12 cellular contexts compared by ENCODE assay signal in genomic region chr3:127170794-127171193, GRCh38. TPM values are rescaled to one million over a fixed set of nuclear protein-coding genes. Genes with fewer than 3 reads are reported as not detected.
DNase-seq lines count a peak whose midpoint lies in the region; ATAC-seq and TF ChIP-seq lines count a peak whose summit lies in the region.
"Had no signal": no experiment of that assay in that cellular context is flagged by ENCODE, and none has a peak within 500 bp of the region (broad histone marks: within the 10 kb centered on the region; RNA-seq: fewer than 3 reads in every experiment).

No MANE protein-coding gene starts in this region.

- ATAC-seq in HG03135 (IDR thresholded peaks at IDR 0.05; ENCODE audit: unreplicated experiment) (no peak), HG03521 (IDR thresholded peaks at IDR 0.05; ENCODE audit: unreplicated experiment) (no peak)

- H3K4me3 Mint-ChIP-seq in endothelial cell (ENCODE audit: unreplicated experiment), result no peak overlapping the region
- H3K4me3 Mint-ChIP-seq: central memory CD8-positive, alpha-beta T cell; memory B cell had no signal

- no peak overlapping the region for H3K27ac Mint-ChIP-seq in endothelial cell (ENCODE audit: unreplicated experiment)
- H3K27ac Mint-ChIP-seq: memory B cell had no signal

- peak; percentile 80 for DNase-seq in DMS 273 (lab: John Stamatoyannopoulos, UW; ENCODE audit: unreplicated experiment)
- peak; percentile 89 for DNase-seq in M059J (ENCODE audit: low read depth)
- peak; percentile 45 for DNase-seq in amniotic stem cell (lab: John Stamatoyannopoulos, UW)
- peak; percentile 83 for DNase-seq in left kidney (ENCODE audit: low read depth, low spot score)
- no peak for DNase-seq in T-helper 2 cell
- no peak for DNase-seq in endothelial cell (ENCODE audit: low spot score)
- DNase-seq: activated CD4-positive, alpha-beta T cell treated with anti-CD3 and anti-CD28 coated beads for 1 hour had no signal

- peaks cover 11% of the 10 kb centered on the region for H3K4me1 Mint-ChIP-seq in endothelial cell (ENCODE audit: unreplicated experiment)
- H3K4me1 Mint-ChIP-seq: central memory CD8-positive, alpha-beta T cell; memory B cell had no signal

- no peaks in the 10 kb centered on the region for H3K36me3 Mint-ChIP-seq in endothelial cell (ENCODE audit: low read depth, unreplicated experiment)
- H3K36me3 Mint-ChIP-seq: memory B cell had no signal

- no peak for TF ChIP-seq CTCF in endothelial cell (IDR thresholded peaks at IDR 0.05; ENCODE audit: unreplicated experiment)

- peaks cover 11% of the 10 kb centered on the region for H3K27me3 Mint-ChIP-seq in endothelial cell (ENCODE audit: unreplicated experiment)

- no peaks in the 10 kb centered on the region for H3K9me3 Mint-ChIP-seq in endothelial cell (ENCODE audit: unreplicated experiment)
- H3K9me3 Mint-ChIP-seq: central memory CD8-positive, alpha-beta T cell; memory B cell had no signal

RNA-seq across cellular contexts. Expression of gene PRR23E, which starts 22.1 kb away (rescaled TPM):
- not detected in 2 replicates for total RNA-seq in M059J (2014; rRNA removed; shearing (Covaris generic))
- total RNA-seq in endothelial cell (ENCODE audit: unreplicated experiment), result not detected
- total RNA-seq: NCI-H460 had no signal

Comparison
In these comparisons a context has a peak if more than half of its experiments do, and no peak if none do; other contexts are left out.
1. DNase-seq: peak in DMS 273 (single experiment), M059J (single experiment), amniotic stem cell (single experiment) and left kidney (single experiment); none in T-helper 2 cell (0 of 5) and endothelial cell (single experiment).